In the genomic region with DNA sequence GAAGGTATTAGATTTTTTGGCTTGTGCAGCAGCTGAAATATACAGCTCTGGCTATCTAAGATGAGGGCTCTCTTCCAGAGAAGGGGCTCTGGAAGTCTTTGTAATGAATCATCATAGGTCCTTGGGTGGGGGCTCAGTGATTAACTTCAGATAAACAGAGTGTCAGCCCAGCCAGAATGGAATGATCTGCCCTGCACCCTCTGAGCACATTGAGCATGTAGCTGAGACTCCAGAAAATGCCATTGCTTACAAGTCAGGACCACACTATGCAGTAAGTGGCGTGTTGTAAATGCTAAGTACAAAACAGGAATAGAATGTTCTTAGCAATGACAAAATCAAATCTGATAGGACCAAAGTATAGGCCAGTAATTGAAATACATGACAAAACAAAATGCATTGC, we compare ENCODE assay signal across 20 cellular contexts.
"Had no signal": no experiment of that assay in that cellular context is flagged by ENCODE, and none has a peak within 500 bp of the region (broad histone marks: within the 10 kb centered on the region; RNA-seq: fewer than 3 reads in every experiment).

No MANE protein-coding gene starts in this region.

- H3K27ac Mint-ChIP-seq: activated CD4-positive, alpha-beta memory T cell treated with anti-CD3 and anti-CD28 coated beads for 36 hours; activated naive CD4-positive, alpha-beta T cell treated with anti-CD3 and anti-CD28 coated beads for 36 hours; activated naive CD8-positive, alpha-beta T cell treated with anti-CD3 and anti-CD28 coated beads, Interleukin-2, amount 10 ng/mL, durations not matched to agents 7 days and 5 days; endodermal cell; nephron progenitor cell; T-helper 17 cell had no signal

- H3K36me3 ChIP-seq: breast epithelium, left ventricle myocardium inferior, upper lobe of left lung had no signal

- ATAC-seq: foreskin keratinocyte, mucosa of descending colon, sciatic nerve, T-helper 17 cell had no signal

- H3K4me1 Mint-ChIP-seq: activated naive CD8-positive, alpha-beta T cell treated with anti-CD3 and anti-CD28 coated beads, Interleukin-2, amount 10 ng/mL, durations not matched to agents 7 days and 5 days; nephron progenitor cell; T-helper 17 cell had no signal

- H3K9me3 Mint-ChIP-seq: activated naive CD4-positive, alpha-beta T cell treated with anti-CD3 and anti-CD28 coated beads for 36 hours; activated naive CD8-positive, alpha-beta T cell treated with anti-CD3 and anti-CD28 coated beads, Interleukin-2, amount 10 ng/mL, durations not matched to agents 7 days and 5 days; endodermal cell had no signal

- H3K27me3 ChIP-seq: breast epithelium, foreskin keratinocyte, upper lobe of left lung had no signal

- H3K9me3 ChIP-seq: breast epithelium, left ventricle myocardium inferior, mucosa of descending colon, upper lobe of left lung had no signal

- H3K27me3 Mint-ChIP-seq: activated CD4-positive, alpha-beta memory T cell treated with anti-CD3 and anti-CD28 coated beads for 36 hours; activated naive CD8-positive, alpha-beta T cell treated with anti-CD3 and anti-CD28 coated beads, Interleukin-2, amount 10 ng/mL, durations not matched to agents 7 days and 5 days; T-helper 17 cell had no signal

- H3K4me3 ChIP-seq: breast epithelium, coronary artery, left ventricle myocardium inferior, mucosa of descending colon, upper lobe of left lung had no signal

- H3K4me1 ChIP-seq: breast epithelium, foreskin keratinocyte, left ventricle myocardium inferior, upper lobe of left lung had no signal

- H3K4me3 Mint-ChIP-seq: activated CD4-positive, alpha-beta memory T cell treated with anti-CD3 and anti-CD28 coated beads for 36 hours; activated naive CD4-positive, alpha-beta T cell treated with anti-CD3 and anti-CD28 coated beads for 36 hours; activated naive CD8-positive, alpha-beta T cell treated with anti-CD3 and anti-CD28 coated beads, Interleukin-2, amount 10 ng/mL, durations not matched to agents 7 days and 5 days; endodermal cell; nephron progenitor cell; T-helper 17 cell had no signal

- H3K27ac ChIP-seq: breast epithelium, coronary artery, epithelial cell of prostate, foreskin keratinocyte, left ventricle myocardium inferior, upper lobe of left lung had no signal

- H3K36me3 Mint-ChIP-seq: activated CD4-positive, alpha-beta memory T cell treated with anti-CD3 and anti-CD28 coated beads for 36 hours; activated naive CD8-positive, alpha-beta T cell treated with anti-CD3 and anti-CD28 coated beads, Interleukin-2, amount 10 ng/mL, durations not matched to agents 7 days and 5 days had no signal

- DNase-seq: activated CD4-positive, alpha-beta memory T cell treated with anti-CD3 and anti-CD28 coated beads for 36 hours; activated CD4-positive, alpha-beta T cell treated with anti-CD3 and anti-CD28 coated beads for 48 hours; activated naive CD4-positive, alpha-beta T cell treated with anti-CD3 and anti-CD28 coated beads for 36 hours; activated naive CD8-positive, alpha-beta T cell treated with anti-CD3 and anti-CD28 coated beads, Interleukin-2, amount 10 ng/mL, durations not matched to agents 7 days and 5 days; activated T-cell treated with anti-CD3 and anti-CD28 coated beads, Interleukin-2, amount 50 U/mL, for 48 hours; anterior cingulate cortex; endodermal cell; foreskin keratinocyte; left ventricle myocardium inferior; mucosa of descending colon; nephron progenitor cell; posterior cingulate gyrus; stimulated activated CD4-positive, alpha-beta T cell treated with anti-CD3 and anti-CD28 coated beads, Interleukin-4, amount 100 ng/mL, for 1 hour; stimulated activated naive CD4-positive, alpha-beta T cell treated with Interleukin-2 at 50 U/mL for 16 hours; T-helper 17 cell; upper lobe of left lung had no signal
